9 cellular contexts compared by ENCODE assay signal in genomic region chr4:22356996-22357596, GRCh38.
DNase-seq lines count a peak whose midpoint lies in the region; ATAC-seq and TF ChIP-seq lines count a peak whose summit lies in the region.
"Had no signal": no experiment of that assay in that cellular context is flagged by ENCODE, and none has a peak within 500 bp of the region (broad histone marks: within the 10 kb centered on the region; RNA-seq: fewer than 3 reads in every experiment).

No MANE protein-coding gene starts in this region.

- peak; percentile 62 for DNase-seq in activated CD4-positive, alpha-beta T cell treated with anti-CD3 and anti-CD28 coated beads, Interleukin-2, amount 10 ng/mL, durations not matched to agents 24 days and 14 days
- no peak for DNase-seq in activated CD4-positive, alpha-beta T cell treated with anti-CD3 and anti-CD28 coated beads, Interleukin-2, amount 10 ng/mL, durations not matched to agents 7 days and 5 days
- DNase-seq in NCI-H1105 treated with DMSO at 0.1 percent for 48 hours (lab: John Stamatoyannopoulos, UW) (peak; percentile 61), astrocyte of the hippocampus (ENCODE audit: low read depth, low spot score) (peak; percentile 40), nephron progenitor cell (no peak)
- no peak for DNase-seq in activated CD4-positive, alpha-beta T cell treated with anti-CD3 and anti-CD28 coated beads for 36 hours
- DNase-seq: lower lobe of right lung had no signal

- H3K36me3 Mint-ChIP-seq in activated CD4-positive, alpha-beta T cell treated with anti-CD3 and anti-CD28 coated beads, Interleukin-2, amount 10 ng/mL, durations not matched to agents 24 days and 14 days (ENCODE audit: low read depth) = no peaks in the 10 kb centered on the region
- H3K36me3 Mint-ChIP-seq in activated CD4-positive, alpha-beta T cell treated with anti-CD3 and anti-CD28 coated beads, Interleukin-2, amount 10 ng/mL, durations not matched to agents 7 days and 5 days (ENCODE audit: low read depth) = no peaks in the 10 kb centered on the region
- peaks cover 33% of the 10 kb centered on the region for H3K36me3 Mint-ChIP-seq in nephron progenitor cell (ENCODE audit: low read depth)
- no peaks in the 10 kb centered on the region for H3K36me3 Mint-ChIP-seq in activated CD4-positive, alpha-beta T cell treated with anti-CD3 and anti-CD28 coated beads for 36 hours (ENCODE audit: low read depth)

- no peak overlapping the region for H3K27ac Mint-ChIP-seq in activated CD4-positive, alpha-beta T cell treated with anti-CD3 and anti-CD28 coated beads, Interleukin-2, amount 10 ng/mL, durations not matched to agents 24 days and 14 days
- no peak overlapping the region for H3K27ac Mint-ChIP-seq in activated CD4-positive, alpha-beta T cell treated with anti-CD3 and anti-CD28 coated beads, Interleukin-2, amount 10 ng/mL, durations not matched to agents 7 days and 5 days
- no peak overlapping the region for H3K27ac Mint-ChIP-seq in nephron progenitor cell
- no peak overlapping the region for H3K27ac Mint-ChIP-seq in activated CD4-positive, alpha-beta T cell treated with anti-CD3 and anti-CD28 coated beads for 36 hours

- peak; percentile 10 for TF ChIP-seq CTCF in nephron progenitor cell (IDR thresholded peaks at IDR 0.05)

- H3K4me3 Mint-ChIP-seq in activated CD4-positive, alpha-beta T cell treated with anti-CD3 and anti-CD28 coated beads, Interleukin-2, amount 10 ng/mL, durations not matched to agents 24 days and 14 days = no peak overlapping the region
- H3K4me3 Mint-ChIP-seq in activated CD4-positive, alpha-beta T cell treated with anti-CD3 and anti-CD28 coated beads, Interleukin-2, amount 10 ng/mL, durations not matched to agents 7 days and 5 days = no peak overlapping the region
- H3K4me3 Mint-ChIP-seq in nephron progenitor cell = no peak overlapping the region
- H3K4me3 Mint-ChIP-seq in activated CD4-positive, alpha-beta T cell treated with anti-CD3 and anti-CD28 coated beads for 36 hours = no peak overlapping the region

- H3K9me3 Mint-ChIP-seq in activated CD4-positive, alpha-beta T cell treated with anti-CD3 and anti-CD28 coated beads, Interleukin-2, amount 10 ng/mL, durations not matched to agents 24 days and 14 days = peaks cover 4% of the 10 kb centered on the region
- H3K9me3 Mint-ChIP-seq in activated CD4-positive, alpha-beta T cell treated with anti-CD3 and anti-CD28 coated beads, Interleukin-2, amount 10 ng/mL, durations not matched to agents 7 days and 5 days = peaks cover 7% of the 10 kb centered on the region
- peaks cover 14% of the 10 kb centered on the region for H3K9me3 Mint-ChIP-seq in nephron progenitor cell
- H3K9me3 Mint-ChIP-seq in activated CD4-positive, alpha-beta T cell treated with anti-CD3 and anti-CD28 coated beads for 36 hours (ENCODE audit: low read depth) = peaks cover 8% of the 10 kb centered on the region

- intact Hi-C loops in activated CD4-positive, alpha-beta T cell treated with anti-CD3 and anti-CD28 coated beads, Interleukin-2, amount 10 ng/mL, durations not matched to agents 24 days and 14 days (cut with micrococcal nuclease) = no loop called here
- intact Hi-C loops in activated CD4-positive, alpha-beta T cell treated with anti-CD3 and anti-CD28 coated beads for 36 hours (cut with DNase I, micrococcal nuclease) = no loop called here

- H3K4me1 Mint-ChIP-seq in activated CD4-positive, alpha-beta T cell treated with anti-CD3 and anti-CD28 coated beads, Interleukin-2, amount 10 ng/mL, durations not matched to agents 24 days and 14 days = no peaks in the 10 kb centered on the region
- H3K4me1 Mint-ChIP-seq in activated CD4-positive, alpha-beta T cell treated with anti-CD3 and anti-CD28 coated beads, Interleukin-2, amount 10 ng/mL, durations not matched to agents 7 days and 5 days = no peaks in the 10 kb centered on the region
- no peaks in the 10 kb centered on the region for H3K4me1 Mint-ChIP-seq in nephron progenitor cell
- H3K4me1 Mint-ChIP-seq in activated CD4-positive, alpha-beta T cell treated with anti-CD3 and anti-CD28 coated beads for 36 hours = no peaks in the 10 kb centered on the region

- CTCF ChIA-PET in activated CD4-positive, alpha-beta T cell treated with anti-CD3 and anti-CD28 coated beads, Interleukin-2, amount 10 ng/mL, durations not matched to agents 7 days and 5 days (lab: Charles Lee) = no interaction called here
- CTCF ChIA-PET in activated CD4-positive, alpha-beta T cell treated with anti-CD3 and anti-CD28 coated beads for 36 hours (lab: Charles Lee) = interaction anchor here (0.6 to 1.1 kb wide), 2 partner anchors 138 to 227 kb away, joined by 3 to 5 read pairs; no protein-coding TSS in a partner anchor

- ATAC-seq in activated CD4-positive, alpha-beta T cell treated with anti-CD3 and anti-CD28 coated beads for 36 hours = no peak
- ATAC-seq in GM21723 (IDR thresholded peaks at IDR 0.05; ENCODE audit: unreplicated experiment) (no peak), HG03175 (IDR thresholded peaks at IDR 0.05; ENCODE audit: unreplicated experiment) (no peak)

- POLR2A ChIA-PET in activated CD4-positive, alpha-beta T cell treated with anti-CD3 and anti-CD28 coated beads, Interleukin-2, amount 10 ng/mL, durations not matched to agents 7 days and 5 days (lab: Charles Lee) = no interaction called here
- POLR2A ChIA-PET in activated CD4-positive, alpha-beta T cell treated with anti-CD3 and anti-CD28 coated beads for 36 hours (lab: Charles Lee) = no interaction called here

- no peaks in the 10 kb centered on the region for H3K27me3 Mint-ChIP-seq in activated CD4-positive, alpha-beta T cell treated with anti-CD3 and anti-CD28 coated beads, Interleukin-2, amount 10 ng/mL, durations not matched to agents 24 days and 14 days
- H3K27me3 Mint-ChIP-seq in activated CD4-positive, alpha-beta T cell treated with anti-CD3 and anti-CD28 coated beads, Interleukin-2, amount 10 ng/mL, durations not matched to agents 7 days and 5 days = no peaks in the 10 kb centered on the region
- H3K27me3 Mint-ChIP-seq in nephron progenitor cell (ENCODE audit: low read depth, poor library complexity) = peaks cover 4% of the 10 kb centered on the region
- no peaks in the 10 kb centered on the region for H3K27me3 Mint-ChIP-seq in activated CD4-positive, alpha-beta T cell treated with anti-CD3 and anti-CD28 coated beads for 36 hours

Comparison
In these comparisons a context has a peak if more than half of its experiments do, and no peak if none do; other contexts are left out.
1. DNase-seq: peak in activated CD4-positive, alpha-beta T cell treated with anti-CD3 and anti-CD28 coated beads, Interleukin-2, amount 10 ng/mL, durations not matched to agents 24 days and 14 days (single experiment), NCI-H1105 treated with DMSO at 0.1 percent for 48 hours (single experiment) and astrocyte of the hippocampus (single experiment); none in activated CD4-positive, alpha-beta T cell treated with anti-CD3 and anti-CD28 coated beads, Interleukin-2, amount 10 ng/mL, durations not matched to agents 7 days and 5 days (single experiment), nephron progenitor cell (single experiment) and activated CD4-positive, alpha-beta T cell treated with anti-CD3 and anti-CD28 coated beads for 36 hours (single experiment).